In the genomic region with DNA sequence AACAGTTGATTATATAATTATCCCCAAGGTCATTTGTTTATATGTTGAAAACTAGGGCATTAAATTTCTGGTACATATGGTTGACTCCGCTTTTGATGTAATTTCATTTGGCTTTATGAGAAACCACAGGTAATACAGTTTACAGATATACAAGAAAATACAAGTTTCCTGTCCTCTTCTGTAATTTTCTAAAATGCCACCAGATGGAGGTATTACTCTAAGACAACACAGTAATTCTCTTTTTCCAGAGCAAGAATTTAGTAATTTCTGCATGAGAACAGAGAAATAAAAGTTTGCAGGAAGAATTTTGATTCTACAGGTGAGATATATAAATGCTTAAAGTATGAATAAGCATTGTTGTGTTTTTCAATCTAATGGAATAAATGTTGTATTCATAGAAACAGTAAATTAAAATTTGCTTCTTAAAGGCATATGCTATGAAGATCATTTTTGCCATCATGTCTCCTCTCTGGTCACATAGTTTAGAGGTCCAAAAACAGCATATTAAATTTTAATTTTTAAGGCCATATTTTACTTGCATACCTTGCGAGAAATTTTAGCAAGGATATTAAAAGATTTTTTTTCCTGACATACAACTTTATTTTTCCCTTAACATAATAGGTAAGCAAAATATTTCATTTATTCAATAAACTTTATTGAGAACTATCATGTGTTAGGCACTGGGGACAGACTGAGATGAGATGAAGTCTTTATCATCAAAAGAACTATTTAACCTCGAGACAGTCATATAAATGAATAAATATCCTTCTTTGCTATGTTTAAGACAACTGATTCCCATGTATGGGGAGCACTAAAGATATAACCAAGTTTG, we compare ENCODE assay signal across 8 cellular contexts. TPM values are rescaled to one million over a fixed set of nuclear protein-coding genes. Genes with fewer than 3 reads are reported as not detected.
DNase-seq lines count a peak whose midpoint lies in the region; ATAC-seq and TF ChIP-seq lines count a peak whose summit lies in the region.

No MANE protein-coding gene starts in this region.

- H2AFZ ChIP-seq in PC-3 (ENCODE audit: low read length) (no peak overlapping the region), neural progenitor cell (replicated peaks) (no peak overlapping the region)

- POLR2A ChIA-PET in PC-3 (lab: Charles Lee; ENCODE audit: unreplicated experiment) = no interaction called here

- H4K20me1 ChIP-seq in PC-3 (ENCODE audit: low read length) = peaks cover 26% of the 10 kb centered on the region
- peaks cover 59% of the 10 kb centered on the region for H4K20me1 ChIP-seq in neural progenitor cell (ENCODE audit: low read depth)

- ATAC-seq in natural killer cell = peak; percentile 63 to 80 (median 64)
- ATAC-seq in natural killer cell treated with Interleukin-12 subunit alpha and Interleukin-12 subunit beta and Interleukin-15 and Interleukin-18, amount 100 ng/mL, for 72 hours = no peak
- ATAC-seq in HG02938 (IDR thresholded peaks at IDR 0.05; ENCODE audit: unreplicated experiment) = peak; percentile 51
- peak; percentile 14; the same call in 1 of the 2 replicates for ATAC-seq in PC-3

- no peak overlapping the region for H3K4me3 ChIP-seq in PC-3 (ENCODE audit: low read length)
- no peak overlapping the region for H3K4me3 ChIP-seq in neural progenitor cell

- H3K27ac Mint-ChIP-seq in natural killer cell (peak overlapping the region; percentile 19 to 63), endothelial cell (ENCODE audit: unreplicated experiment) (no peak overlapping the region), neural progenitor cell (no peak overlapping the region)
- peak overlapping the region in 1 of 2 donors; percentile 43 for H3K27ac Mint-ChIP-seq in natural killer cell treated with Interleukin-12 subunit alpha and Interleukin-12 subunit beta and Interleukin-15 and Interleukin-18, amount 100 ng/mL, for 72 hours

- H3K27ac ChIP-seq in PC-3 (ENCODE audit: low read length) (peak overlapping the region; percentile 81), neural progenitor cell (no peak overlapping the region)

- H3K9me3 Mint-ChIP-seq in natural killer cell (no peaks in the 10 kb centered on the region), endothelial cell (ENCODE audit: unreplicated experiment) (no peaks in the 10 kb centered on the region), neural progenitor cell (no peaks in the 10 kb centered on the region)
- H3K9me3 Mint-ChIP-seq in natural killer cell treated with Interleukin-12 subunit alpha and Interleukin-12 subunit beta and Interleukin-15 and Interleukin-18, amount 100 ng/mL, for 72 hours = no peaks in the 10 kb centered on the region

- H3K79me2 ChIP-seq in PC-3 (ENCODE audit: low read length) = peaks cover 84% of the 10 kb centered on the region
- H3K79me2 ChIP-seq in neural progenitor cell (ENCODE audit: low read depth) = peaks cover 93% of the 10 kb centered on the region

- no peaks in the 10 kb centered on the region for H3K9me3 ChIP-seq in PC-3 (ENCODE audit: low read length)
- H3K9me3 ChIP-seq in neural progenitor cell (ENCODE audit: low read depth) = no peaks in the 10 kb centered on the region

- no peaks in the 10 kb centered on the region for H3K9me2 ChIP-seq in PC-3 (replicated peaks; ENCODE audit: low read length)

- H3K4me3 Mint-ChIP-seq in natural killer cell = no peak overlapping the region
- no peak overlapping the region for H3K4me3 Mint-ChIP-seq in natural killer cell treated with Interleukin-12 subunit alpha and Interleukin-12 subunit beta and Interleukin-15 and Interleukin-18, amount 100 ng/mL, for 72 hours
- no peak overlapping the region for H3K4me3 Mint-ChIP-seq in endothelial cell (ENCODE audit: unreplicated experiment)
- H3K4me3 Mint-ChIP-seq in neural progenitor cell = no peak overlapping the region

- H3K4me2 ChIP-seq in PC-3 (ENCODE audit: low read length) (no peak overlapping the region), neural progenitor cell (no peak overlapping the region)

- peak; percentile 94 for TF ChIP-seq CTCF in natural killer cell (IDR thresholded peaks at IDR 0.05)
- peak; percentile 92 for TF ChIP-seq CTCF in PC-3 (conservative IDR thresholded peaks at IDR 0.05; ENCODE audit: low read depth, low read length)
- peak; percentile 82 for TF ChIP-seq CTCF in endothelial cell (IDR thresholded peaks at IDR 0.05; ENCODE audit: unreplicated experiment)
- TF ChIP-seq CTCF in neural progenitor cell (IDR thresholded peaks at IDR 0.05) = peak; percentile 79

- BruUV-seq in PC-3 (replicated peaks; lab: Mats Ljungman, UMichigan) = no TSS peak

- H3K9ac ChIP-seq in PC-3 (ENCODE audit: low read length) (no peak overlapping the region), neural progenitor cell (no peak overlapping the region)

- DNase-seq in natural killer cell = no peak
- no peak for DNase-seq in natural killer cell treated with Interleukin-12 subunit alpha and Interleukin-12 subunit beta and Interleukin-15 and Interleukin-18, amount 100 ng/mL, for 72 hours (ENCODE audit: low spot score)
- DNase-seq in PC-3 = peak; percentile 83
- no peak for DNase-seq in endothelial cell (ENCODE audit: low spot score)
- DNase-seq in neural progenitor cell (ENCODE audit: low spot score) = peak; percentile 45
- DNase-seq in hepatic stellate cell (ENCODE audit: low spot score) = no peak
- no peak for DNase-seq in amniotic stem cell (lab: John Stamatoyannopoulos, UW)

- H3K4me1 Mint-ChIP-seq in natural killer cell = peaks cover 40 to 43% of the 10 kb centered on the region in 2 donors
- H3K4me1 Mint-ChIP-seq in natural killer cell treated with Interleukin-12 subunit alpha and Interleukin-12 subunit beta and Interleukin-15 and Interleukin-18, amount 100 ng/mL, for 72 hours (ENCODE audit: low read depth in 2 of 2) = peaks cover 28 to 39% of the 10 kb centered on the region in 2 donors
- H3K4me1 Mint-ChIP-seq in endothelial cell (ENCODE audit: unreplicated experiment) = no peaks in the 10 kb centered on the region
- H3K4me1 Mint-ChIP-seq in neural progenitor cell = peaks cover 3% of the 10 kb centered on the region

- no peaks in the 10 kb centered on the region for H3K27me3 ChIP-seq in PC-3 (ENCODE audit: low read length)
- no peaks in the 10 kb centered on the region for H3K27me3 ChIP-seq in neural progenitor cell

- H3K36me3 Mint-ChIP-seq in natural killer cell (peaks cover 9% of the 10 kb centered on the region), endothelial cell (ENCODE audit: low read depth, unreplicated experiment) (peaks cover 4% of the 10 kb centered on the region), neural progenitor cell (peaks cover 9% of the 10 kb centered on the region)
- H3K36me3 Mint-ChIP-seq in natural killer cell treated with Interleukin-12 subunit alpha and Interleukin-12 subunit beta and Interleukin-15 and Interleukin-18, amount 100 ng/mL, for 72 hours = peaks cover 7% of the 10 kb centered on the region

- H3K27me3 Mint-ChIP-seq in natural killer cell (ENCODE audit: low read depth in 2 of 2) = no peaks in the 10 kb centered on the region
- no peaks in the 10 kb centered on the region for H3K27me3 Mint-ChIP-seq in natural killer cell treated with Interleukin-12 subunit alpha and Interleukin-12 subunit beta and Interleukin-15 and Interleukin-18, amount 100 ng/mL, for 72 hours
- H3K27me3 Mint-ChIP-seq in endothelial cell (ENCODE audit: unreplicated experiment) = no peaks in the 10 kb centered on the region
- no peaks in the 10 kb centered on the region for H3K27me3 Mint-ChIP-seq in neural progenitor cell (ENCODE audit: insufficient read depth, low read depth)

- peaks cover 52% of the 10 kb centered on the region for H3K4me1 ChIP-seq in PC-3 (ENCODE audit: insufficient read depth, low read length)
- H3K4me1 ChIP-seq in neural progenitor cell = no peaks in the 10 kb centered on the region

- peaks cover 42% of the 10 kb centered on the region for H3K36me3 ChIP-seq in PC-3 (ENCODE audit: low read depth, low read length)
- peaks cover 37% of the 10 kb centered on the region for H3K36me3 ChIP-seq in neural progenitor cell

- intact Hi-C loops in natural killer cell (cut with micrococcal nuclease) = loop anchor here (1.0 kb wide), 2 partner anchors 23 to 154 kb away; partner anchors contain the start of gene CHD1
- intact Hi-C loops in PC-3 (cut with micrococcal nuclease) = loop anchor here (1.0 kb wide), 3 partner anchors 21 to 154 kb away; no protein-coding TSS in a partner anchor

- CTCF ChIA-PET in PC-3 (lab: Charles Lee) = no interaction called here

- peaks cover 13% of the 10 kb centered on the region for H3F3A ChIP-seq in PC-3 (ENCODE audit: low read length, unreplicated experiment)
- H3F3A ChIP-seq in neural progenitor cell (ENCODE audit: low read depth) = peaks cover 20% of the 10 kb centered on the region

RNA-seq across cellular contexts. Expression of gene CHD1, which starts 22.7 kb away (rescaled TPM):
- total RNA-seq in natural killer cell = 100 to 1,000 TPM; 116 to 127 (median 117) TPM
- total RNA-seq in natural killer cell treated with Interleukin-12 subunit alpha and Interleukin-12 subunit beta and Interleukin-15 and Interleukin-18, amount 100 ng/mL, for 72 hours = 10 to 100 TPM; 64.8 to 68.0 TPM
- total RNA-seq in PC-3 (2014; rRNA removed) = 45.9 and 52.3 TPM in 2 replicates
- 50.5 TPM for total RNA-seq in endothelial cell (ENCODE audit: unreplicated experiment)
- 112 and 198 TPM in 2 replicates for total RNA-seq in neural progenitor cell (ENCODE audit: low replicate concordance)

Comparison
In these comparisons a context has a peak if more than half of its experiments do, and no peak if none do; other contexts are left out.
1. ATAC-seq: peak in natural killer cell (3 of 3), HG02938 (single experiment) and PC-3 (single experiment); none in natural killer cell treated with Interleukin-12 subunit alpha and Interleukin-12 subunit beta and Interleukin-15 and Interleukin-18, amount 100 ng/mL, for 72 hours (0 of 2).
2. DNase-seq: peak in PC-3 (single experiment) and neural progenitor cell (single experiment); none in natural killer cell (single experiment), natural killer cell treated with Interleukin-12 subunit alpha and Interleukin-12 subunit beta and Interleukin-15 and Interleukin-18, amount 100 ng/mL, for 72 hours (single experiment), endothelial cell (single experiment), hepatic stellate cell (single experiment) and amniotic stem cell (single experiment).
3. H3K27ac Mint-ChIP-seq: peak in natural killer cell (2 of 2); none in endothelial cell (single experiment) and neural progenitor cell (single experiment).
4. Peak in every context shown above with its lines, with median percentiles within 50 percentile points of each other: CTCF ChIP-seq.